18 cellular contexts compared by ENCODE assay signal in the genomic region with DNA sequence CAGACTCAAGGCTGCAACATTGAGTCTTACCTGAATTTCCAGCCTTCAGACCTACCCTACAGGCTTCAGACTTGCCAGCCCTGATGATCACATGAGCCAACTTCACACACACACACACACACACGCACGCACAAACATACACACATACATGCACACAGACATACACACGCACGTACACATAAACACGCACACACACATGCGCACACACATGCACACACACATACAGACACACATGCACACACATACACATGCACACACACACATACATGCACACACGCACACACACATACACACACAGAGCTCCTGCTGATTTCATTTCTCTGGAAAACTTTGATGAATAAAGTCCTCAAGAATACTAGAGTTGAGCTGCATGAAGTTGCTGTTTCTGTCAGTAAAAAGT.
A peak's percentile ranks its signal among the peaks of the same experiment; 100 is the strongest.
DNase-seq lines count a peak whose midpoint lies in the region; ATAC-seq, FAIRE-seq and TF ChIP-seq lines count a peak whose summit lies in the region.
"Had no signal": no experiment of that assay in that cellular context is flagged by ENCODE, and none has a peak within 500 bp of the region (broad histone marks: within the 10 kb centered on the region; RNA-seq: fewer than 3 reads in every experiment).

No MANE protein-coding gene starts in this region.

- TF ChIP-seq RAD21 in K562 (CRISPR knock-in tag; conservative IDR thresholded peaks at IDR 0.05 in 1 of 2, IDR thresholded peaks at IDR 0.05 in 1 of 2), result no peak

- ATAC-seq in stimulated activated naive CD8-positive, alpha-beta T cell treated with anti-CD3 and anti-CD28 coated beads, Interleukin-15, Interleukin-2, amounts not matched to agents 100 U/mL and 50 U/mL, for 24 hours, result no peak
- no peak for ATAC-seq in K562
- no peak for ATAC-seq in naive thymus-derived CD4-positive, alpha-beta T cell
- ATAC-seq in gastroesophageal sphincter, result no peak
- no peak for ATAC-seq in HG03280 (IDR thresholded peaks at IDR 0.05; ENCODE audit: unreplicated experiment)

- TF ChIP-seq EP300 in K562 (IDR thresholded peaks at IDR 0.05; ENCODE audit: low read length) (no peak), gastroesophageal sphincter (IDR thresholded peaks at IDR 0.05) (no peak)

- no peaks in the 10 kb centered on the region for H3K9me1 ChIP-seq in K562 (ENCODE audit: control insufficient read depth, insufficient read depth, low read length)

- TF ChIP-seq POLR2A in K562 (conservative IDR thresholded peaks at IDR 0.05) (no peak), gastroesophageal sphincter (IDR thresholded peaks at IDR 0.05) (no peak)

- TF ChIP-seq CTCF in K562 (IDR thresholded peaks at IDR 0.05 in 2 of 3, conservative IDR thresholded peaks at IDR 0.05 in 1 of 3; ENCODE audit: insufficient read depth in 2 of 3, low read depth in 1 of 3, low read length in 3 of 3) (no peak), gastroesophageal sphincter (IDR thresholded peaks at IDR 0.05) (no peak)

- peak; percentile 6 for FAIRE-seq in K562 (lab: Jason Lieb, UNC)
- FAIRE-seq: G401.6, GM19239, RCC 7860 had no signal

- H3K9me3 ChIP-seq in K562 (replicated peaks; ENCODE audit: control insufficient read depth, insufficient read depth, low read depth, low read length) (no peaks in the 10 kb centered on the region), gastroesophageal sphincter (no peaks in the 10 kb centered on the region)
- no peaks in the 10 kb centered on the region for H3K9me3 ChIP-seq in naive thymus-derived CD4-positive, alpha-beta T cell (ENCODE audit: control insufficient read depth in 2 of 3, low read length in 3 of 3)

- no peaks in the 10 kb centered on the region for H3K9me3 Mint-ChIP-seq in stimulated activated naive CD8-positive, alpha-beta T cell treated with anti-CD3 and anti-CD28 coated beads, Interleukin-15, Interleukin-2, amounts not matched to agents 100 ng/mL and 50 ng/mL, for 24 hours
- H3K9me3 Mint-ChIP-seq in naive thymus-derived CD4-positive, alpha-beta T cell, result no peaks in the 10 kb centered on the region

- H3K4me1 ChIP-seq in K562 (replicated peaks in 1 of 2; ENCODE audit: control insufficient read depth in 2 of 2, insufficient read depth in 2 of 2, low read length in 2 of 2) (peaks cover 2 to 6% of the 10 kb centered on the region in 2 experiments; a peak in 2 of 5 replicates), gastroesophageal sphincter (no peaks in the 10 kb centered on the region)
- peaks cover 17 to 21% of the 10 kb centered on the region in 2 donors for H3K4me1 ChIP-seq in naive thymus-derived CD4-positive, alpha-beta T cell (ENCODE audit: control insufficient read depth in 2 of 2, insufficient read depth in 2 of 2, low read length in 2 of 2)

- H3K27me3 Mint-ChIP-seq in stimulated activated naive CD8-positive, alpha-beta T cell treated with anti-CD3 and anti-CD28 coated beads, Interleukin-15, Interleukin-2, amounts not matched to agents 100 ng/mL and 50 ng/mL, for 24 hours, result no peaks in the 10 kb centered on the region
- H3K27me3 Mint-ChIP-seq in naive thymus-derived CD4-positive, alpha-beta T cell, result peaks cover 0 to 2% (median 0%) of the 10 kb centered on the region in 5 donors

- H3K4me3 ChIP-seq in K562, result no peak overlapping the region
- H3K4me3 ChIP-seq in naive thymus-derived CD4-positive, alpha-beta T cell (ENCODE audit: low read length), result no peak overlapping the region
- H3K4me3 ChIP-seq in gastroesophageal sphincter, result no peak overlapping the region
- H3K4me3 ChIP-seq: GM23248 had no signal

- peak overlapping the region; percentile 4 for H3K27ac Mint-ChIP-seq in stimulated activated naive CD8-positive, alpha-beta T cell treated with anti-CD3 and anti-CD28 coated beads, Interleukin-15, Interleukin-2, amounts not matched to agents 100 ng/mL and 50 ng/mL, for 24 hours
- peak overlapping the region in 7 of 9 donors; percentile 22 to 91 (median 51) for H3K27ac Mint-ChIP-seq in naive thymus-derived CD4-positive, alpha-beta T cell

- no peaks in the 10 kb centered on the region for H3K36me3 Mint-ChIP-seq in stimulated activated naive CD8-positive, alpha-beta T cell treated with anti-CD3 and anti-CD28 coated beads, Interleukin-15, Interleukin-2, amounts not matched to agents 100 ng/mL and 50 ng/mL, for 24 hours (ENCODE audit: low read depth)
- H3K36me3 Mint-ChIP-seq in naive thymus-derived CD4-positive, alpha-beta T cell, result no peaks in the 10 kb centered on the region

- no peaks in the 10 kb centered on the region for H3K79me2 ChIP-seq in K562 (ENCODE audit: control insufficient read depth, insufficient read depth, low read length)

- H4K20me1 ChIP-seq in K562 (replicated peaks; ENCODE audit: control insufficient read depth, insufficient read depth, low read length), result no peaks in the 10 kb centered on the region

- H3K4me3 Mint-ChIP-seq in stimulated activated naive CD8-positive, alpha-beta T cell treated with anti-CD3 and anti-CD28 coated beads, Interleukin-15, Interleukin-2, amounts not matched to agents 100 ng/mL and 50 ng/mL, for 24 hours, result no peak overlapping the region
- no peak overlapping the region for H3K4me3 Mint-ChIP-seq in naive thymus-derived CD4-positive, alpha-beta T cell

- peaks cover 11% of the 10 kb centered on the region for H3K4me1 Mint-ChIP-seq in stimulated activated naive CD8-positive, alpha-beta T cell treated with anti-CD3 and anti-CD28 coated beads, Interleukin-15, Interleukin-2, amounts not matched to agents 100 ng/mL and 50 ng/mL, for 24 hours (ENCODE audit: low read depth)
- peaks cover 10 to 30% (median 21%) of the 10 kb centered on the region in 7 donors for H3K4me1 Mint-ChIP-seq in naive thymus-derived CD4-positive, alpha-beta T cell

- H3K4me2 ChIP-seq in K562 (ENCODE audit: insufficient read depth, low read length), result no peak overlapping the region

- no TSS peak for BruUV-seq in K562 (replicated peaks; lab: Mats Ljungman, UMichigan)

- POLR2A ChIA-PET in K562 (lab: Yijun Ruan, JAX), result interaction anchor here (1.4 kb wide), 2 partner anchors 17 to 216 kb away, joined by 3 to 4 read pairs; no protein-coding TSS in a partner anchor
- POLR2A ChIA-PET in naive thymus-derived CD4-positive, alpha-beta T cell (lab: Charles Lee), result no interaction called here

- DNase-seq in stimulated activated naive CD8-positive, alpha-beta T cell treated with anti-CD3 and anti-CD28 coated beads, Interleukin-15, Interleukin-2, amounts not matched to agents 100 U/mL and 50 U/mL, for 24 hours, result no peak
- no peak for DNase-seq in K562 (ENCODE audit: extremely low read depth in 1 of 4, low spot score in 3 of 4)
- DNase-seq in naive thymus-derived CD4-positive, alpha-beta T cell, result no peak
- no peak for DNase-seq in DMS114 treated with DMSO at 0.1 percent for 48 hours (lab: John Stamatoyannopoulos, UW; ENCODE audit: unreplicated experiment)
- DNase-seq: AML-193, DMS79 treated with DMSO at 0.1 percent for 48 hours, Karpas-422, NCI-H1417, NCI-H2029, NCI-H524, SHP77 had no signal

- intact Hi-C loops in K562 (cut with micrococcal nuclease), result no loop called here
- intact Hi-C loops in naive thymus-derived CD4-positive, alpha-beta T cell (cut with micrococcal nuclease), result no loop called here

- CTCF ChIA-PET in K562 (lab: Yijun Ruan, JAX; ENCODE audit: low intra/inter-chr PET ratio), result no interaction called here
- CTCF ChIA-PET in naive thymus-derived CD4-positive, alpha-beta T cell (lab: Charles Lee), result no interaction called here

- H3K27ac ChIP-seq in K562 (ENCODE audit: extremely low read depth, low read depth, low read length), result no peak overlapping the region
- H3K27ac ChIP-seq in naive thymus-derived CD4-positive, alpha-beta T cell (ENCODE audit: low read depth, low read length), result no peak overlapping the region
- no peak overlapping the region for H3K27ac ChIP-seq in gastroesophageal sphincter
- H3K27ac ChIP-seq: GM23248 had no signal

- in situ Hi-C loops in K562 (cut with MboI), result no loop called here

- H3K36me3 ChIP-seq in K562 (ENCODE audit: control insufficient read depth, insufficient read depth, low read length) (no peaks in the 10 kb centered on the region), gastroesophageal sphincter (no peaks in the 10 kb centered on the region)
- H3K36me3 ChIP-seq in naive thymus-derived CD4-positive, alpha-beta T cell (ENCODE audit: control insufficient read depth in 2 of 3, insufficient read depth in 3 of 3, low read length in 3 of 3), result no peaks in the 10 kb centered on the region

- 72% methylated on average over 7 of the region's 7 CpGs for WGBS in K562 (ENCODE audit: insufficient coverage, low coverage, missing lambda C conversion rate)
- 81 to 97% methylated on average over 3 to 5 of the region's 7 CpGs for WGBS in gastroesophageal sphincter (ENCODE audit: low coverage in 1 of 2), 2 donors

- H3K27me3 ChIP-seq in K562 (ENCODE audit: control insufficient read depth in 2 of 2, insufficient read depth in 2 of 2, low read length in 2 of 2) (no peaks in the 10 kb centered on the region), gastroesophageal sphincter (no peaks in the 10 kb centered on the region)
- no peaks in the 10 kb centered on the region for H3K27me3 ChIP-seq in naive thymus-derived CD4-positive, alpha-beta T cell (ENCODE audit: control insufficient read depth in 2 of 2, insufficient read depth in 2 of 2, low read length in 2 of 2)

- H3K9ac ChIP-seq in K562 (ENCODE audit: insufficient read depth in 1 of 2, low read depth in 2 of 2, low read length in 2 of 2), result no peak overlapping the region
- H3K9ac ChIP-seq: GM23248 had no signal

- H2AFZ ChIP-seq in K562 (ENCODE audit: low read depth, low read length), result no peak overlapping the region
- H2AFZ ChIP-seq: GM23248 had no signal

TF ChIP-seq in K562, 482 proteins besides CTCF, POLR2A, EP300 and RAD21 (continues in another document):
- no peak for TF ChIP-seq RBM34 (IDR thresholded peaks at IDR 0.05; ENCODE audit: borderline replicate concordance, insufficient read depth, low read length)
- TF ChIP-seq HMG20B (CRISPR knock-in tag; IDR thresholded peaks at IDR 0.05), result no peak
